1 cellular context compared by ENCODE assay signal in the genomic region with DNA sequence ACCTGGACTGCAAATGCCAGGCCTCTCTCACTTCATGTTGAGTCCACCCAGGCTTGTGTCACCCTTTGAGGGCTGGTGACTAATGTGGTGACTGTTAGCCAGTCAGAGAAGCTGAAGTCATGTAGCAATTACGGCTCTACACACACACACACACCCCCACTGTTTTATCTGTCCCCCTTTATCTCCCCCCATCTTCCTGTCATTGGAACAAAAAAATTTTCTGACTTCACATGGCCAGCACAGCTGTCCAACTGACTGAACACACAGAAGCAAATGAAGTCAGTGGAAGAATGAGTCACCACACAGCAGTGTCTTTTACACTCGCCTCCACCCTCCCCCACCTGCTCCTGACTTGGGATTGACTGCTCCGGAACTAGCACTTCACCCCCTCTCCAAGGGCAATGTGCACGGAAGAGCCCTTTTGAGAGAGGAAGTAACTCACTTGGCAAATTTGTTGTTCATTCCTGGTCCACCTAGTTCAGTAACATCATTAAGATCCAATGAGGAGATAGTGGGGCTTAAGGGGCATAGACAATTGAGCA.
TF ChIP-seq lines count a peak whose summit lies in the region.

No MANE protein-coding gene starts in this region.

TF ChIP-seq in K562, 482 proteins besides CTCF, POLR2A, EP300 and RAD21 (continued from another document):
- TF ChIP-seq, protein P1, sequence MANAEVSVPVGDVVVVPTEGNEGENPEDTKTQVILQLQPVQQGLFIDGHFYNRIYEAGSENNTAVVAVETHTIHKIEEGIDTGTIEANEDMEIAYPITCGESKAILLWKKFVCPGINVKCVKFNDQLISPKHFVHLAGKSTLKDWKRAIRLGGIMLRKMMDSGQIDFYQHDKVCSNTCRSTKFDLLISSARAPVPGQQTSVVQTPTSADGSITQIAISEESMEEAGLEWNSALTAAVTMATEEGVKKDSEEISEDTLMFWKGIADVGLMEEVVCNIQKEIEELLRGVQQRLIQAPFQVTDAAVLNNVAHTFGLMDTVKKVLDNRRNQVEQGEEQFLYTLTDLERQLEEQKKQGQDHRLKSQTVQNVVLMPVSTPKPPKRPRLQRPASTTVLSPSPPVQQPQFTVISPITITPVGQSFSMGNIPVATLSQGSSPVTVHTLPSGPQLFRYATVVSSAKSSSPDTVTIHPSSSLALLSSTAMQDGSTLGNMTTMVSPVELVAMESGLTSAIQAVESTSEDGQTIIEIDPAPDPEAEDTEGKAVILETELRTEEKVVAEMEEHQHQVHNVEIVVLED (CRISPR knock-in tag; IDR thresholded peaks at IDR 0.05) = no peak
- TF ChIP-seq ATF7 (IDR thresholded peaks at IDR 0.05) (peak; percentile 92), OTX1 (CRISPR knock-in tag; IDR thresholded peaks at IDR 0.05) (no peak), ZNF551 (CRISPR knock-in tag; IDR thresholded peaks at IDR 0.05) (no peak), SMARCE1 (IDR thresholded peaks at IDR 0.05) (peak; percentile 76), NR2C1 (IDR thresholded peaks at IDR 0.05) (no peak), NR2C1 (tag; IDR thresholded peaks at IDR 0.05) (0 out of 2 replicates have a peak, but pooled peaks have one; percentile 25), ZNF444 (CRISPR knock-in tag; IDR thresholded peaks at IDR 0.05) (0 out of 2 replicates have a peak, but pooled peaks have one; percentile 31), MYC (IDR thresholded peaks at IDR 0.05; ENCODE audit: low read depth, low read length) (peak; percentile 31; the same call in 1 of the 2 replicates), MYC (CRISPR knock-in tag; IDR thresholded peaks at IDR 0.05; ENCODE audit: borderline replicate concordance, low read depth) (no peak), ZNF584 (CRISPR knock-in tag; IDR thresholded peaks at IDR 0.05; ENCODE audit: low read depth) (peak; percentile 84), NFE2 (IDR thresholded peaks at IDR 0.05; ENCODE audit: low read depth) (peak; percentile 3; the same call in 1 of the 2 replicates)
